23 cellular contexts compared by ENCODE assay signal in genomic region chr1:40268211-40268610, GRCh38. TPM values are rescaled to one million over a fixed set of nuclear protein-coding genes. Genes with fewer than 3 reads are reported as not detected.
DNase-seq lines count a peak whose midpoint lies in the region; ATAC-seq and TF ChIP-seq lines count a peak whose summit lies in the region.
"Had no signal": no experiment of that assay in that cellular context is flagged by ENCODE, and none has a peak within 500 bp of the region (broad histone marks: within the 10 kb centered on the region; RNA-seq: fewer than 3 reads in every experiment).

No MANE protein-coding gene starts in this region.

- H2BK5ac ChIP-seq in mesenchymal stem cell (ENCODE audit: low read depth, low read length, poor library complexity, severe bottlenecking) = no peak overlapping the region

- H2AK5ac ChIP-seq in mesenchymal stem cell (ENCODE audit: low read length, severe bottlenecking) = no peak overlapping the region

- no peak for TF ChIP-seq POLR2A in breast epithelium (IDR thresholded peaks at IDR 0.05)

- H3K4me1 ChIP-seq in SK-N-SH (ENCODE audit: control insufficient read depth in 1 of 2, insufficient read depth in 2 of 2, low read depth in 1 of 2, low read length in 1 of 2) (no peaks in the 10 kb centered on the region; a peak in 2 of 4 replicates), breast epithelium (no peaks in the 10 kb centered on the region), mesenchymal stem cell (ENCODE audit: control insufficient read depth, insufficient read depth, low read depth, low read length) (peaks cover 4% of the 10 kb centered on the region), subcutaneous abdominal adipose tissue (ENCODE audit: control insufficient read depth in 5 of 5, insufficient read depth in 5 of 5, low read length in 5 of 5) (peaks cover 3 to 10% (median 3%) of the 10 kb centered on the region in 5 donors)

- H3K9me3 ChIP-seq in SK-N-SH = no peaks in the 10 kb centered on the region
- no peaks in the 10 kb centered on the region for H3K9me3 ChIP-seq in breast epithelium
- no peaks in the 10 kb centered on the region for H3K9me3 ChIP-seq in mesenchymal stem cell (ENCODE audit: control insufficient read depth, low read length)
- H3K9me3 ChIP-seq in subcutaneous abdominal adipose tissue (ENCODE audit: control insufficient read depth in 5 of 5, low read length in 5 of 5) = no peaks in the 10 kb centered on the region
- H3K9me3 ChIP-seq: BLaER1 treated with 17β-estradiol and CSF1 and Interleukin-3, amounts not matched to agents 10 nM and 100 nM had no signal

- H2BK15ac ChIP-seq in mesenchymal stem cell (ENCODE audit: low read depth, poor library complexity, severe bottlenecking) = no peak overlapping the region

- CTCF ChIA-PET in SK-N-SH (lab: Yijun Ruan, JAX) = interaction anchor here (1.3 kb wide), 1 partner anchor 98 kb away, joined by 3 read pairs; no protein-coding TSS in a partner anchor

- H4K20me1 ChIP-seq in SK-N-SH (ENCODE audit: insufficient read depth) = 0 out of 2 replicates have a peak, but pooled peaks cover 4% of the 10 kb centered on the region

- H4K8ac ChIP-seq in mesenchymal stem cell (ENCODE audit: low read length) = no peak overlapping the region

- no peak overlapping the region for H2BK12ac ChIP-seq in mesenchymal stem cell (ENCODE audit: low read length in 2 of 2)

- H3K9ac ChIP-seq in SK-N-SH (peak overlapping the region; percentile 64; the same call in 1 of the 2 replicates), mesenchymal stem cell (ENCODE audit: low read length) (peak overlapping the region; percentile 95), subcutaneous abdominal adipose tissue (ENCODE audit: low read length in 5 of 5) (no peak overlapping the region)
- H3K9ac ChIP-seq: BLaER1 treated with 17β-estradiol and CSF1 and Interleukin-3, amounts not matched to agents 10 nM and 100 nM had no signal

- H3K79me1 ChIP-seq in mesenchymal stem cell (replicated peaks; ENCODE audit: low read length, poor library complexity, severe bottlenecking) = peaks cover 21% of the 10 kb centered on the region

- DNase-seq in SK-N-SH (no peak), breast epithelium (ENCODE audit: low spot score in 2 of 2) (no peak), mesenchymal stem cell (no peak), T-helper 9 cell (no peak), dermis blood vessel endothelial cell (no peak), NCI-H1092 (lab: John Stamatoyannopoulos, UW) (no peak)
- DNase-seq: activated CD4-positive, alpha-beta T cell treated with anti-CD3 and anti-CD28 coated beads, Interleukin-2, amount 50 U/mL, for 48 hours; activated T-cell treated with anti-CD3 and anti-CD28 coated beads, Interleukin-2, amount 50 U/mL, for 1 hour; dorsolateral prefrontal cortex; glutamatergic neuron; mesendoderm; NCI-H524; retina; SHP77; substantia nigra; WERI-Rb-1 had no signal

- H2AFZ ChIP-seq in SK-N-SH (ENCODE audit: low read depth) (no peak overlapping the region), mesenchymal stem cell (ENCODE audit: low read depth, low read length) (no peak overlapping the region)

- H3K27ac ChIP-seq in SK-N-SH (ENCODE audit: low read depth in 2 of 2, low read length in 1 of 2) = peak overlapping the region in 1 of 2 experiments; percentile 99; a peak in 2 of 4 replicates
- peak overlapping the region; percentile 63 to 66 for H3K27ac ChIP-seq in breast epithelium
- no peak overlapping the region for H3K27ac ChIP-seq in mesenchymal stem cell (ENCODE audit: low read length, poor library complexity, severe bottlenecking)
- peak overlapping the region; percentile 72 for H3K27ac ChIP-seq in subcutaneous abdominal adipose tissue (ENCODE audit: low read depth, low read length)
- H3K27ac ChIP-seq: 22Rv1; BLaER1 treated with 17β-estradiol and CSF1 and Interleukin-3, amounts not matched to agents 10 nM and 100 nM; HL-60; WERI-Rb-1 had no signal

- TF ChIP-seq EP300 in SK-N-SH (IDR thresholded peaks at IDR 0.05; ENCODE audit: borderline replicate concordance in 1 of 2, low read depth in 1 of 2, low read length in 1 of 2) = no peak

- no peak overlapping the region for H3K23ac ChIP-seq in mesenchymal stem cell (ENCODE audit: low read length in 2 of 2)

- no peak for ATAC-seq in SK-N-SH treated with all-trans-retinoic acid at 6 μM for 48 hours

- H3K14ac ChIP-seq in mesenchymal stem cell (ENCODE audit: low read length in 2 of 2) = no peak overlapping the region

- POLR2A ChIA-PET in SK-N-SH (lab: Yijun Ruan, JAX) = no interaction called here

- intact Hi-C loops in breast epithelium (cut with DNase I; ENCODE audit: low total_unique reads) = no loop called here

- H3K4ac ChIP-seq in mesenchymal stem cell (ENCODE audit: low read depth in 1 of 2, low read length in 2 of 2) = no peak overlapping the region

- H3K27me3 ChIP-seq in SK-N-SH (ENCODE audit: insufficient read depth) (no peaks in the 10 kb centered on the region), breast epithelium (no peaks in the 10 kb centered on the region), mesenchymal stem cell (ENCODE audit: control insufficient read depth in 1 of 2, insufficient read depth in 1 of 2, low read length in 2 of 2) (no peaks in the 10 kb centered on the region), subcutaneous abdominal adipose tissue (ENCODE audit: control insufficient read depth in 5 of 5, insufficient read depth in 4 of 5, low read length in 5 of 5) (no peaks in the 10 kb centered on the region)
- H3K27me3 ChIP-seq: BLaER1 treated with 17β-estradiol and CSF1 and Interleukin-3, amounts not matched to agents 10 nM and 100 nM; dorsolateral prefrontal cortex had no signal

- no peak overlapping the region for H3K4me2 ChIP-seq in SK-N-SH
- H3K4me2 ChIP-seq in mesenchymal stem cell (ENCODE audit: low read length, poor library complexity, severe bottlenecking) = no peak overlapping the region
- H3K4me2 ChIP-seq: BLaER1 treated with 17β-estradiol and CSF1 and Interleukin-3, amounts not matched to agents 10 nM and 100 nM had no signal

- TF ChIP-seq RAD21 in SK-N-SH (IDR thresholded peaks at IDR 0.05; ENCODE audit: low read length) = no peak

- no peak overlapping the region for H3K4me3 ChIP-seq in SK-N-SH (ENCODE audit: low read depth in 2 of 2, low read length in 1 of 2)
- H3K4me3 ChIP-seq in breast epithelium = no peak overlapping the region
- no peak overlapping the region for H3K4me3 ChIP-seq in mesenchymal stem cell (ENCODE audit: insufficient read depth in 1 of 2, low read depth in 1 of 2, low read length in 2 of 2)
- no peak overlapping the region for H3K4me3 ChIP-seq in subcutaneous abdominal adipose tissue (ENCODE audit: low read depth in 1 of 5, low read length in 5 of 5)
- H3K4me3 ChIP-seq: BLaER1 treated with 17β-estradiol and CSF1 and Interleukin-3, amounts not matched to agents 10 nM and 100 nM; dorsolateral prefrontal cortex had no signal

- peaks cover 28% of the 10 kb centered on the region for H3F3A ChIP-seq in SK-N-SH (replicated peaks; ENCODE audit: insufficient read depth)

- no peak overlapping the region for H3K18ac ChIP-seq in mesenchymal stem cell (ENCODE audit: low read depth in 1 of 2, low read length in 2 of 2)

- no peak overlapping the region for H2BK120ac ChIP-seq in mesenchymal stem cell (ENCODE audit: low read depth, low read length)

- peaks cover 57 to 63% of the 10 kb centered on the region in 2 experiments for H3K36me3 ChIP-seq in SK-N-SH (replicated peaks in 1 of 2; ENCODE audit: control insufficient read depth in 1 of 2, insufficient read depth in 2 of 2, low read length in 1 of 2)
- H3K36me3 ChIP-seq in breast epithelium = peaks cover 8% of the 10 kb centered on the region
- H3K36me3 ChIP-seq in mesenchymal stem cell (ENCODE audit: control insufficient read depth in 1 of 2, insufficient read depth in 2 of 2, low read depth in 1 of 2, low read length in 2 of 2) = peaks cover 15 to 81% of the 10 kb centered on the region in 2 experiments
- peaks cover 34 to 73% (median 49%) of the 10 kb centered on the region in 5 donors for H3K36me3 ChIP-seq in subcutaneous abdominal adipose tissue (ENCODE audit: control insufficient read depth in 5 of 5, insufficient read depth in 5 of 5, low read length in 5 of 5)

- H3K79me2 ChIP-seq in SK-N-SH (ENCODE audit: insufficient read depth) = peaks cover 52% of the 10 kb centered on the region

- no peak for TF ChIP-seq CTCF in SK-N-SH (IDR thresholded peaks at IDR 0.05)
- no peak for TF ChIP-seq CTCF in breast epithelium (IDR thresholded peaks at IDR 0.05)

- no peak overlapping the region for H4K91ac ChIP-seq in mesenchymal stem cell (ENCODE audit: low read length)

- H3K9me2 ChIP-seq in SK-N-SH = no peaks in the 10 kb centered on the region

TF ChIP-seq in SK-N-SH, 30 proteins besides CTCF, POLR2A, EP300 and RAD21:
- no peak for TF ChIP-seq TCF12 (IDR thresholded peaks at IDR 0.05)
- no peak for TF ChIP-seq YY1 (IDR thresholded peaks at IDR 0.05; ENCODE audit: low read depth)

TF ChIP-seq in SK-N-SH treated with all-trans-retinoic acid at 6 μM for 48 hours, 23 proteins besides CTCF, POLR2A, EP300 and RAD21 (continues in another document):
- no peak for TF ChIP-seq ARNTL (CRISPR knock-in tag; IDR thresholded peaks at IDR 0.05; ENCODE audit: borderline replicate concordance, low read depth)
- TF ChIP-seq BACH2 (CRISPR knock-in tag; IDR thresholded peaks at IDR 0.05; ENCODE audit: borderline replicate concordance) = no peak
- no peak for TF ChIP-seq ESRRG (CRISPR knock-in tag; IDR thresholded peaks at IDR 0.05)

RNA-seq across cellular contexts. Expression of gene ZMPSTE24, which starts 10.2 kb away (rescaled TPM):
- 13.7 and 15.4 TPM in 2 replicates for polyA plus RNA-seq in SK-N-SH (2012; rRNA removed)
- polyA plus RNA-seq in SK-N-SH (2012; cell fraction: cytosol; rRNA removed) = 20.1 and 25.0 TPM in 2 replicates
- 6.2 and 10.8 TPM in 2 replicates for polyA plus RNA-seq in SK-N-SH (2012; cell fraction: nucleus; rRNA removed)
- total RNA-seq in breast epithelium = 10 to 100 TPM; 34.4 to 48.3 (median 43.6) TPM
- polyA plus RNA-seq in mesenchymal stem cell (2013, experiment 1 of 2) = 49.7 TPM
- 51.8 TPM for polyA plus RNA-seq in mesenchymal stem cell (2013, experiment 2 of 2)
- 80.4 and 85.3 TPM in 2 replicates for total RNA-seq in dermis blood vessel endothelial cell

RNA-seq across cellular contexts. Expression of gene TMCO2, which starts 20.5 kb away (rescaled TPM):
- polyA plus RNA-seq in SK-N-SH (2012; rRNA removed) = 0.19 TPM in 1 of 2 replicates, not detected in the other
- not detected in 2 replicates for polyA plus RNA-seq in SK-N-SH (2012; cell fraction: cytosol; rRNA removed)
- polyA plus RNA-seq in SK-N-SH (2012; cell fraction: nucleus; rRNA removed) = not detected in 2 replicates
- total RNA-seq in breast epithelium (not detected), dermis blood vessel endothelial cell (not detected in 2 replicates)
- polyA plus RNA-seq in mesenchymal stem cell (2013, experiment 1 of 2) = not detected
- polyA plus RNA-seq in mesenchymal stem cell (2013, experiment 2 of 2) = not detected
- total RNA-seq: epithelial cell of proximal tubule had no signal
- polyA plus RNA-seq: neural cell had no signal

RNA-seq across cellular contexts. Expression of gene COL9A2, which starts 48.9 kb away (rescaled TPM):
- polyA plus RNA-seq in SK-N-SH (2012; rRNA removed) = 0.63 and 0.94 TPM in 2 replicates
- 0.44 and 0.56 TPM in 2 replicates for polyA plus RNA-seq in SK-N-SH (2012; cell fraction: cytosol; rRNA removed)
- 1.2 and 1.4 TPM in 2 replicates for polyA plus RNA-seq in SK-N-SH (2012; cell fraction: nucleus; rRNA removed)
- 10 to 100 TPM in 2 of 3 donors, 1 to 10 TPM in 1; 1.4 to 22.0 (median 11.4) TPM for total RNA-seq in breast epithelium
- polyA plus RNA-seq in mesenchymal stem cell (2013, experiment 1 of 2) = 1.1 TPM
- polyA plus RNA-seq in mesenchymal stem cell (2013, experiment 2 of 2) = 1.2 TPM
- total RNA-seq in dermis blood vessel endothelial cell = 0.60 and 1.2 TPM in 2 replicates

Comparison
In these comparisons a context has a peak if more than half of its experiments do, and no peak if none do; other contexts are left out.
1. H3K9ac ChIP-seq: peak in SK-N-SH (single experiment) and mesenchymal stem cell (single experiment); none in subcutaneous abdominal adipose tissue (0 of 5).